Comparison of ENCODE assay signal across 17 cellular contexts in the genomic region with DNA sequence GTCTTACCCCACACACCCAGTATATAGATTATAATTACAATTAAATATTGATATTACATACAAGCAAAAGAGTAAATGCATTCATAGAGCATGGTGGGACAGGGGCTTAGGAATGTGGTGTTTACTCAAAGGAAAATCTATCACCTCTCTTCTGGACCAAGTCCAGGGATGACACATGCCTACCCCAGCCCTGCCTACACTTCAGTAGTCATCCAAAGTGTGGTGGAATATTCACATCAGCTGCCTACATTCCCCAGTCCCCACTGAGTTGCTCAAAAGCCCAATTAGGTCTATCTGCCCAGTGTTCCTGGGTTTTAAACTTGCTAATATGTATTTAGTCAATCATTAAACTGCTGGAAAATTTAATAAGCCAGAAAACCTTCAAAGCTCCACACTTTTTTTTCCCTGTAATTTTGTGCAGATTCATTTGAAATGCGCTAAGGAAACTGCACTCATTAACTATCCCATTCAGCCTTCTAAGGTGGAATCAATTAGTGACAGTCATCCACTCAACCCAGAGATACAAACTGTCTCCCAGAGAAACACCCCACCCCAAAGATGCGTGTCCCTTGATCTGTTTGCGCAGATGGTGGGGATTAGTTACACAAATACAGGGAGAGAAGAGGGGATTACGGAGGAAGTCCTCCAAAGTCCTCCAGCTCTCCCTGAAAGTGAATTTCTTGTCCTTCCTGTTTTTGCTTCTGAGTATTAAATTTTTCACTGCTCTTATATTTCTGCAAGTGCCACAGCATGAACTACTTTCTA.
DNase-seq lines count a peak whose midpoint lies in the region; ATAC-seq, FAIRE-seq and TF ChIP-seq lines count a peak whose summit lies in the region.
"Had no signal": no experiment of that assay in that cellular context is flagged by ENCODE, and none has a peak within 500 bp of the region (broad histone marks: within the 10 kb centered on the region; RNA-seq: fewer than 3 reads in every experiment).

No MANE protein-coding gene starts in this region.

- TF ChIP-seq RAD21 in H1 (IDR thresholded peaks at IDR 0.05 in 1 of 2, conservative IDR thresholded peaks at IDR 0.05 in 1 of 2; ENCODE audit: low read depth in 2 of 2, low read length in 2 of 2): no peak

- H3K36me3 ChIP-seq in H1 (ENCODE audit: control insufficient read depth in 2 of 4, insufficient read depth in 4 of 4, low read length in 3 of 4) (no peaks in the 10 kb centered on the region), neuronal stem cell (replicated peaks in 1 of 2; ENCODE audit: control insufficient read depth in 2 of 2, insufficient read depth in 2 of 2, low read length in 2 of 2) (no peaks in the 10 kb centered on the region)
- H3K36me3 ChIP-seq: ovary, tibial nerve had no signal

- ATAC-seq in GM19324 (IDR thresholded peaks at IDR 0.05; ENCODE audit: low FRiP score, unreplicated experiment) (no peak), GM19328 (IDR thresholded peaks at IDR 0.05; ENCODE audit: unreplicated experiment) (no peak)

- H3K4me3 Mint-ChIP-seq in progenitor cell of endocrine pancreas (ENCODE audit: low read depth): no peak overlapping the region
- H3K4me3 Mint-ChIP-seq: activated CD4-positive, alpha-beta memory T cell treated with anti-CD3 and anti-CD28 coated beads for 36 hours; memory B cell had no signal

- no peak overlapping the region for H3K18ac ChIP-seq in H1 (ENCODE audit: extremely low read depth, low read length)
- H3K18ac ChIP-seq in neuronal stem cell (ENCODE audit: low read length): no peak overlapping the region

- 0 out of 2 replicates have a peak overlapping the region, but pooled peaks have one; percentile 38 for H2AFZ ChIP-seq in H1 (ENCODE audit: low read length)
- H2AFZ ChIP-seq in neuronal stem cell (ENCODE audit: low read length): peak overlapping the region; percentile 3

- H3K4me1 Mint-ChIP-seq in progenitor cell of endocrine pancreas (ENCODE audit: low read depth): peaks cover 11% of the 10 kb centered on the region
- H3K4me1 Mint-ChIP-seq: memory B cell had no signal

- H3K14ac ChIP-seq in H1 (ENCODE audit: insufficient read length) (no peak overlapping the region), neuronal stem cell (ENCODE audit: low read length) (no peak overlapping the region)

- H2BK12ac ChIP-seq in H1 (ENCODE audit: low read depth, low read length): no peak overlapping the region; the same call in 1 of the 2 replicates
- H2BK12ac ChIP-seq in neuronal stem cell (ENCODE audit: low read length): no peak overlapping the region

- H4K20me1 ChIP-seq in H1 (replicated peaks in 1 of 2; ENCODE audit: control insufficient read depth in 1 of 2, insufficient read depth in 2 of 2, low read length in 2 of 2): no peaks in the 10 kb centered on the region

- H3K27me3 ChIP-seq in H1 (replicated peaks in 1 of 4; ENCODE audit: control insufficient read depth in 3 of 4, extremely low read depth in 1 of 4, insufficient read depth in 3 of 4, low read length in 3 of 4): no peaks in the 10 kb centered on the region
- no peaks in the 10 kb centered on the region for H3K27me3 ChIP-seq in neuronal stem cell (ENCODE audit: control insufficient read depth in 3 of 3, insufficient read depth in 3 of 3, low read depth in 1 of 3, low read length in 3 of 3)
- H3K27me3 ChIP-seq: ovary, tibial nerve had no signal

- CTCF ChIA-PET in H1 (lab: Charles Lee; ENCODE audit: partially characterized antibody): interaction anchor here (0.6 to 1.5 kb wide), 2 partner anchors 32 to 184 kb away, joined by 4 to 7 read pairs; no protein-coding TSS in a partner anchor

- H3K79me1 ChIP-seq in H1 (ENCODE audit: low read depth, low read length): no peaks in the 10 kb centered on the region
- H3K79me1 ChIP-seq in neuronal stem cell (ENCODE audit: low read depth, low read length): no peaks in the 10 kb centered on the region

- no peak for TF ChIP-seq POLR2A in H1 (IDR thresholded peaks at IDR 0.05; ENCODE audit: control extremely low read depth in 1 of 2, low read depth in 2 of 2, low read length in 2 of 2)

- no peak overlapping the region for H3K27ac Mint-ChIP-seq in progenitor cell of endocrine pancreas
- H3K27ac Mint-ChIP-seq: activated CD4-positive, alpha-beta memory T cell treated with anti-CD3 and anti-CD28 coated beads for 36 hours; memory B cell had no signal

- H3K9me3 Mint-ChIP-seq in progenitor cell of endocrine pancreas (ENCODE audit: low read depth): no peaks in the 10 kb centered on the region
- H3K9me3 Mint-ChIP-seq: activated CD4-positive, alpha-beta memory T cell treated with anti-CD3 and anti-CD28 coated beads for 36 hours; memory B cell had no signal

- H3K4me1 ChIP-seq in H1 (replicated peaks in 1 of 4; ENCODE audit: control insufficient read depth in 3 of 4, insufficient read depth in 4 of 4, low read length in 3 of 4): no peaks in the 10 kb centered on the region
- peaks cover 0 to 2% of the 10 kb centered on the region in 2 donors for H3K4me1 ChIP-seq in neuronal stem cell (ENCODE audit: control insufficient read depth in 2 of 2, insufficient read depth in 1 of 2, low read depth in 1 of 2, low read length in 2 of 2)
- H3K4me1 ChIP-seq: tibial nerve had no signal

- no peak overlapping the region for H3K4ac ChIP-seq in H1 (replicated peaks; ENCODE audit: insufficient read length, low read depth, low read length)
- H3K4ac ChIP-seq in neuronal stem cell (ENCODE audit: low read length): no peak overlapping the region

- H3K27ac ChIP-seq in H1 (ENCODE audit: low read depth, low read length) (no peak overlapping the region), neuronal stem cell (replicated peaks; ENCODE audit: low read length) (no peak overlapping the region)
- H3K27ac ChIP-seq: coronary artery, ovary, tibial nerve had no signal

- no peak overlapping the region for H2BK120ac ChIP-seq in H1 (replicated peaks; ENCODE audit: low read depth, low read length)
- no peak overlapping the region for H2BK120ac ChIP-seq in neuronal stem cell (ENCODE audit: low read depth, low read length)

- H2BK15ac ChIP-seq in H1 (ENCODE audit: low read length) (no peak overlapping the region; the same call in 1 of the 2 replicates), neuronal stem cell (ENCODE audit: low read length) (no peak overlapping the region)

- H3K36me3 Mint-ChIP-seq in progenitor cell of endocrine pancreas (ENCODE audit: insufficient read depth): no peaks in the 10 kb centered on the region
- H3K36me3 Mint-ChIP-seq: activated CD4-positive, alpha-beta memory T cell treated with anti-CD3 and anti-CD28 coated beads for 36 hours; memory B cell had no signal

- POLR2A ChIA-PET in H1 (lab: Charles Lee; ENCODE audit: partially characterized antibody): no interaction called here

- H3K23ac ChIP-seq in H1 (ENCODE audit: insufficient read length) (no peak overlapping the region), neuronal stem cell (ENCODE audit: low read depth, low read length, poor library complexity) (no peak overlapping the region)

- H2BK5ac ChIP-seq in H1 (ENCODE audit: low read depth, low read length) (no peak overlapping the region), neuronal stem cell (ENCODE audit: low read length) (no peak overlapping the region)

- WGBS in H1 (ENCODE audit: extremely low coverage in 1 of 2, insufficient coverage in 1 of 2, insufficient read length in 1 of 2, insufficient replicate concordance in 2 of 2, low coverage in 1 of 2, low lambda C conversion rate in 2 of 2, missing lambda C conversion rate in 1 of 2), 2 experiments: 93% methylated on average over 4 of the region's 4 CpGs; no CpG with 5 or more reads in 1 of the 2 experiments
- no CpG with 5 or more reads among the region's 4 CpGs for WGBS in neuronal stem cell (ENCODE audit: extremely low coverage in 2 of 2, insufficient read length in 2 of 2, insufficient replicate concordance in 1 of 2), 2 donors

- H4K91ac ChIP-seq in H1 (replicated peaks; ENCODE audit: insufficient read length, low read length) (no peak overlapping the region), neuronal stem cell (ENCODE audit: low read depth, low read length, poor library complexity) (no peak overlapping the region)

- H4K8ac ChIP-seq in H1 (ENCODE audit: extremely low read depth, insufficient read depth, low read length) (no peak overlapping the region), neuronal stem cell (ENCODE audit: low read depth, low read length) (no peak overlapping the region)

- H3K4me2 ChIP-seq in H1 (ENCODE audit: insufficient read depth in 1 of 2, low read depth in 2 of 2, low read length in 2 of 2) (no peak overlapping the region), neuronal stem cell (ENCODE audit: insufficient read depth, low read length, poor library complexity, severe bottlenecking) (no peak overlapping the region)

- no peaks in the 10 kb centered on the region for H3K79me2 ChIP-seq in H1 (ENCODE audit: control insufficient read depth in 1 of 2, insufficient read depth in 2 of 2, low read length in 2 of 2)

- no peak overlapping the region for H3K56ac ChIP-seq in H1 (replicated peaks; ENCODE audit: insufficient read length, low read depth, low read length)

- no peaks in the 10 kb centered on the region for H3K9me3 ChIP-seq in H1 (ENCODE audit: insufficient read depth in 2 of 2, low read depth in 1 of 2, low read length in 1 of 2)
- no peaks in the 10 kb centered on the region for H3K9me3 ChIP-seq in neuronal stem cell (replicated peaks in 1 of 2; ENCODE audit: control insufficient read depth in 2 of 2, insufficient read depth in 1 of 2, low read depth in 1 of 2, low read length in 2 of 2)
- H3K9me3 ChIP-seq: ovary, tibial nerve had no signal

- H3K27me3 Mint-ChIP-seq in progenitor cell of endocrine pancreas: no peaks in the 10 kb centered on the region

- TF ChIP-seq CTCF in H1 (IDR thresholded peaks at IDR 0.05; ENCODE audit: control extremely low read depth in 1 of 3, insufficient read depth in 1 of 3, low read depth in 1 of 3, low read length in 3 of 3) (no peak), progenitor cell of endocrine pancreas (IDR thresholded peaks at IDR 0.05; ENCODE audit: unreplicated experiment) (no peak)

- no peak overlapping the region for H2BK20ac ChIP-seq in H1 (ENCODE audit: low read length)

- no peaks in the 10 kb centered on the region for H3K23me2 ChIP-seq in H1 (ENCODE audit: low read depth, low read length)

- H2AK5ac ChIP-seq in H1 (ENCODE audit: low read depth, low read length) (no peak overlapping the region), neuronal stem cell (ENCODE audit: low read depth, low read length) (no peak overlapping the region)

- DNase-seq in ELR (ENCODE audit: low read depth) (peak; percentile 35), NCI-H748 treated with DMSO at 0.1 percent for 48 hours (lab: John Stamatoyannopoulos, UW) (peak; percentile 24), H1 (ENCODE audit: low read depth in 1 of 2, low spot score in 2 of 2) (no peak), neuronal stem cell (ENCODE audit: low spot score) (no peak), progenitor cell of endocrine pancreas (ENCODE audit: low spot score, unreplicated experiment) (no peak), midbrain (lab: John Stamatoyannopoulos, UW) (no peak)
- DNase-seq: activated CD4-positive, alpha-beta memory T cell treated with anti-CD3 and anti-CD28 coated beads for 36 hours; amniotic stem cell; NCI-H446; ovary; Right ventricle myocardium superior had no signal

- H3K9ac ChIP-seq in H1 (replicated peaks in 1 of 4; ENCODE audit: extremely low read depth in 1 of 4, low read depth in 3 of 4, low read length in 3 of 4) (no peak overlapping the region), neuronal stem cell (ENCODE audit: low read depth, low read length, poor library complexity) (no peak overlapping the region)

- H4K5ac ChIP-seq in H1 (ENCODE audit: insufficient read length, low read depth, low read length): no peak overlapping the region

- H3K4me3 ChIP-seq in H1 (ENCODE audit: extremely low read depth in 1 of 4, insufficient read depth in 2 of 4, low read depth in 3 of 4, low read length in 4 of 4): no peak overlapping the region
- H3K4me3 ChIP-seq in neuronal stem cell (ENCODE audit: low read length in 2 of 2): no peak overlapping the region
- H3K4me3 ChIP-seq: coronary artery, ovary, tibial nerve had no signal

- no peak for TF ChIP-seq EP300 in H1 (IDR thresholded peaks at IDR 0.05; ENCODE audit: borderline replicate concordance in 1 of 2, low read depth in 2 of 2, low read length in 2 of 2)

- no peak for FAIRE-seq in H1 (lab: Jason Lieb, UNC)
- FAIRE-seq: GM12891 had no signal

Comparison
In these comparisons a context has a peak if more than half of its experiments do, and no peak if none do; other contexts are left out.
1. DNase-seq: peak in ELR (single experiment) and NCI-H748 treated with DMSO at 0.1 percent for 48 hours (single experiment); none in H1 (0 of 2), neuronal stem cell (single experiment), progenitor cell of endocrine pancreas (single experiment) and midbrain (single experiment).